Comparison of ENCODE assay signal across 11 cellular contexts in the genomic region with DNA sequence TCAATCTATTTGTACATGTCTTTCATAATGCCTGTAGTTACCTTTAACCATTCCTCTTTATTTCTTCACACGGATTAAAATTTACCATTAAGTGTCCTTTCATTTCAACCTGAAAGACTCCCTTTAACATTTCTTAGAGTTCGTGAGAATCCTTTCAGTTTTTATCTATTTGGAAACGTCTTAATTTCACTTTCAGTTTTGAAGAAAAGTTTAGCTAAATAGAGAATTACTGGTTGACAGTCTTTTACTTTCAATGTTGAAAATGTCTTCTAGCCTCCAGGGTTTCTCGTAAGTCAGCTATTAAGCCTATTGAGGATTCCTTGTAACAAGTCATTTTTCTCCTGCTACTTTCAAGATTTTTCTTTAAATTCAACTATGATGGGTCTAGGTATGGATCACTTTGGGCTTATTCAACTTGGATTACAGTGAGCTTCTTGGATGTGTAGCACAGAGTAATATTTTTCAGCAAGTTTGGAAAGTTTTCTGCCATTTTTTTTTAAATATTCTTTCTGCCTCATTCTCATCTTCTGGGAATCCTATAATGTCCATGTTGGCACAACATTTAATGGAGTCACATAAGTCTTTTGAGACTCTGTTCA. TPM values are rescaled to one million over a fixed set of nuclear protein-coding genes. Genes with fewer than 3 reads are reported as not detected.
DNase-seq lines count a peak whose midpoint lies in the region; ATAC-seq and TF ChIP-seq lines count a peak whose summit lies in the region.
"Had no signal": no experiment of that assay in that cellular context is flagged by ENCODE, and none has a peak within 500 bp of the region (broad histone marks: within the 10 kb centered on the region; RNA-seq: fewer than 3 reads in every experiment).

No MANE protein-coding gene starts in this region.

- TF ChIP-seq POLR2A in transverse colon (IDR thresholded peaks at IDR 0.05) = no peak

- in situ Hi-C loops in transverse colon (cut with MboI; ENCODE audit: low pct_ligation_motif_present in 1 of 4, low pct_unique_long_range_greater_than_20kb in 1 of 4, low sequenced_read_pairs in 3 of 4) = no loop called here

- H3K4me3 ChIP-seq in transverse colon = no peak overlapping the region

- CTCF ChIA-PET in activated CD8-positive, alpha-beta memory T cell treated with anti-CD3 and anti-CD28 coated beads, Interleukin-2, amount 10 ng/mL, durations not matched to agents 7 days and 5 days (lab: Charles Lee) = interaction anchor here (0.9 to 2.2 kb wide), 5 partner anchors 9 to 50 kb away, joined by 3 to 8 read pairs (median 4); a partner anchor contains a TSS
- CTCF ChIA-PET in activated CD4-positive, alpha-beta memory T cell treated with anti-CD3 and anti-CD28 coated beads for 36 hours (lab: Charles Lee) = interaction anchor here (1.1 to 1.5 kb wide), 3 partner anchors 46 to 50 kb away, joined by 3 to 4 read pairs (median 3); a partner anchor contains a TSS

- no peaks in the 10 kb centered on the region for H3K9me3 Mint-ChIP-seq in activated CD8-positive, alpha-beta memory T cell treated with anti-CD3 and anti-CD28 coated beads, Interleukin-2, amount 10 ng/mL, durations not matched to agents 7 days and 5 days (ENCODE audit: low read depth)
- H3K9me3 Mint-ChIP-seq in activated CD4-positive, alpha-beta memory T cell treated with anti-CD3 and anti-CD28 coated beads for 36 hours = peaks cover 3% of the 10 kb centered on the region
- H3K9me3 Mint-ChIP-seq in osteocyte (ENCODE audit: unreplicated experiment) = peaks cover 15% of the 10 kb centered on the region

- peak; percentile 66 for ATAC-seq in activated CD8-positive, alpha-beta memory T cell treated with anti-CD3 and anti-CD28 coated beads, Interleukin-2, amount 10 ng/mL, durations not matched to agents 7 days and 5 days
- peak; percentile 23 for ATAC-seq in HG03025 (IDR thresholded peaks at IDR 0.05; ENCODE audit: low FRiP score, unreplicated experiment)
- no peak for ATAC-seq in GM21528 (IDR thresholded peaks at IDR 0.05; ENCODE audit: low FRiP score, unreplicated experiment)

- WGBS in transverse colon (ENCODE audit: low coverage in 1 of 2), 2 donors = 48 to 82% methylated on average over 4 of the region's 4 CpGs

- peak overlapping the region; percentile 97 for H3K27ac Mint-ChIP-seq in activated CD8-positive, alpha-beta memory T cell treated with anti-CD3 and anti-CD28 coated beads, Interleukin-2, amount 10 ng/mL, durations not matched to agents 7 days and 5 days
- peak overlapping the region; percentile 89 for H3K27ac Mint-ChIP-seq in activated CD4-positive, alpha-beta memory T cell treated with anti-CD3 and anti-CD28 coated beads for 36 hours
- peak overlapping the region; percentile 58 for H3K27ac Mint-ChIP-seq in osteocyte (ENCODE audit: unreplicated experiment)
- H3K27ac Mint-ChIP-seq: nephron had no signal

- TF ChIP-seq CTCF in osteocyte (IDR thresholded peaks at IDR 0.05) (no peak), transverse colon (IDR thresholded peaks at IDR 0.05) (no peak)

- H3K27ac ChIP-seq in transverse colon = peak overlapping the region in 1 of 4 donors; percentile 10

- POLR2A ChIA-PET in activated CD4-positive, alpha-beta memory T cell treated with anti-CD3 and anti-CD28 coated beads for 36 hours (lab: Charles Lee) = interaction anchor here (1.0 to 4.9 kb wide), 3 partner anchors 48 to 91 kb away, joined by 3 to 41 read pairs (median 4); a partner anchor contains a TSS

- peaks cover 69% of the 10 kb centered on the region for H3K4me1 Mint-ChIP-seq in activated CD8-positive, alpha-beta memory T cell treated with anti-CD3 and anti-CD28 coated beads, Interleukin-2, amount 10 ng/mL, durations not matched to agents 7 days and 5 days
- peaks cover 71% of the 10 kb centered on the region for H3K4me1 Mint-ChIP-seq in activated CD4-positive, alpha-beta memory T cell treated with anti-CD3 and anti-CD28 coated beads for 36 hours (ENCODE audit: low read depth)
- peaks cover 40% of the 10 kb centered on the region for H3K4me1 Mint-ChIP-seq in osteocyte (ENCODE audit: unreplicated experiment)
- H3K4me1 Mint-ChIP-seq: nephron had no signal

- no peaks in the 10 kb centered on the region for H3K36me3 ChIP-seq in transverse colon

- peaks cover 0 to 12% (median 0%) of the 10 kb centered on the region in 4 donors for H3K4me1 ChIP-seq in transverse colon

- peak overlapping the region; percentile 87 for H3K4me3 Mint-ChIP-seq in activated CD8-positive, alpha-beta memory T cell treated with anti-CD3 and anti-CD28 coated beads, Interleukin-2, amount 10 ng/mL, durations not matched to agents 7 days and 5 days
- H3K4me3 Mint-ChIP-seq in activated CD4-positive, alpha-beta memory T cell treated with anti-CD3 and anti-CD28 coated beads for 36 hours = peak overlapping the region; percentile 76
- no peak overlapping the region for H3K4me3 Mint-ChIP-seq in osteocyte (ENCODE audit: unreplicated experiment)
- H3K4me3 Mint-ChIP-seq: nephron had no signal

- peaks cover 0 to 7% of the 10 kb centered on the region in 2 donors for H3K9me3 ChIP-seq in transverse colon

- no peaks in the 10 kb centered on the region for H3K27me3 ChIP-seq in transverse colon

- intact Hi-C loops in activated CD4-positive, alpha-beta memory T cell treated with anti-CD3 and anti-CD28 coated beads for 36 hours (cut with micrococcal nuclease) = loop anchor here (1.0 to 10.0 kb wide), 5 partner anchors 31 to 387 kb away; no protein-coding TSS in a partner anchor
- intact Hi-C loops in transverse colon (cut with DNase I; ENCODE audit: low total_unique reads) = no loop called here

- no peaks in the 10 kb centered on the region for H3K27me3 Mint-ChIP-seq in activated CD8-positive, alpha-beta memory T cell treated with anti-CD3 and anti-CD28 coated beads, Interleukin-2, amount 10 ng/mL, durations not matched to agents 7 days and 5 days
- H3K27me3 Mint-ChIP-seq in activated CD4-positive, alpha-beta memory T cell treated with anti-CD3 and anti-CD28 coated beads for 36 hours = no peaks in the 10 kb centered on the region
- no peaks in the 10 kb centered on the region for H3K27me3 Mint-ChIP-seq in osteocyte (ENCODE audit: unreplicated experiment)

- DNase-seq in activated CD8-positive, alpha-beta memory T cell treated with anti-CD3 and anti-CD28 coated beads, Interleukin-2, amount 10 ng/mL, durations not matched to agents 7 days and 5 days = no peak
- DNase-seq in activated CD8-positive, alpha-beta memory T cell treated with anti-CD3 and anti-CD28 coated beads for 24 hours = no peak
- DNase-seq in activated CD4-positive, alpha-beta memory T cell treated with anti-CD3 and anti-CD28 coated beads for 36 hours = no peak
- DNase-seq in osteocyte (ENCODE audit: extremely low spot score, unreplicated experiment) (no peak), transverse colon (no peak)
- DNase-seq in stimulated activated CD4-positive, alpha-beta T cell treated with anti-CD3 and anti-CD28 coated beads, Interleukin-1b, Interleukin-23, amount 100 ng/mL, for 48 hours = no peak
- DNase-seq: H7, NCI-H1417 treated with DMSO at 0.1 percent for 48 hours had no signal

- H3K36me3 Mint-ChIP-seq in activated CD8-positive, alpha-beta memory T cell treated with anti-CD3 and anti-CD28 coated beads, Interleukin-2, amount 10 ng/mL, durations not matched to agents 7 days and 5 days = peaks cover 13% of the 10 kb centered on the region
- peaks cover 14% of the 10 kb centered on the region for H3K36me3 Mint-ChIP-seq in activated CD4-positive, alpha-beta memory T cell treated with anti-CD3 and anti-CD28 coated beads for 36 hours
- H3K36me3 Mint-ChIP-seq in osteocyte (ENCODE audit: unreplicated experiment) = peaks cover 26% of the 10 kb centered on the region

- no peak for TF ChIP-seq EP300 in transverse colon (IDR thresholded peaks at IDR 0.05; ENCODE audit: low read depth)

RNA-seq across cellular contexts. Expression of a gene that starts 48.5 kb away (rescaled TPM):
- 10 to 100 TPM in 1 of 2 experiments, 1 to 10 TPM in 1; 9.1 to 11.5 TPM for total RNA-seq in activated CD8-positive, alpha-beta memory T cell treated with anti-CD3 and anti-CD28 coated beads, Interleukin-2, amount 10 ng/mL, durations not matched to agents 7 days and 5 days
- 10 to 100 TPM; 12.2 to 13.4 TPM for total RNA-seq in activated CD4-positive, alpha-beta memory T cell treated with anti-CD3 and anti-CD28 coated beads for 36 hours
- 9.4 and 10.0 TPM in 2 replicates for total RNA-seq in osteocyte
- 10 to 100 TPM in 1 of 4 donors, 1 to 10 TPM in 3; 3.5 to 21.9 (median 7.1) TPM for total RNA-seq in transverse colon
